36 cellular contexts compared by ENCODE assay signal in the genomic region with DNA sequence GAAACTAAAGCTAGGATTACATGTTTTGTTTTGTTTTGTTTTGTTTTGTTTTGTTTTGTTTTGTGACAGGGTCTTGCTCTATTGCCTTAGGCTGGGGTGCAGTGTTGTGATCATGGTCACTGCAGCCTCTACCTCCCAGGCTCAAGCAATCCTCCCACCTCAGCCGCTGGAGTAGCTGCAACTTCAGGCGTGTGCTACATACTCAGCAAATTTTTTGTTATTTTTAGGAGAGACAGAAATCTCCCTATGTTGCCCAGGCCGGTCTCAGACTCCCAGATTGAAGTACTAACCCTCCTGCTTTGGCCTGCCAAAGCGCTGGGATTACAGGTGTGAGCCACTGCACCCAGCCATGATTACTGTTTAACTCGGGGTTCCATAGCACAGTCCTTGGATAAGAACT.
"Had no signal": no experiment of that assay in that cellular context is flagged by ENCODE, and none has a peak within 500 bp of the region (broad histone marks: within the 10 kb centered on the region; RNA-seq: fewer than 3 reads in every experiment).

No MANE protein-coding gene starts in this region.

- H3K27ac ChIP-seq: Peyer's patch, SJSA1 had no signal

- H3K27me3 Mint-ChIP-seq: activated CD4-positive, alpha-beta T cell treated with anti-CD3 and anti-CD28 coated beads for 36 hours; activated CD4-positive, alpha-beta T cell treated with anti-CD3 and anti-CD28 coated beads, Interleukin-2, amount 10 ng/mL, durations not matched to agents 7 days and 5 days; activated naive CD4-positive, alpha-beta T cell treated with anti-CD3 and anti-CD28 coated beads, Interleukin-2, amount 50 U/mL, for 24 hours; brain had no signal

- H3K9me3 ChIP-seq: Peyer's patch, SJSA1, SK-N-SH had no signal

- H3K4me3 Mint-ChIP-seq: activated CD4-positive, alpha-beta T cell treated with anti-CD3 and anti-CD28 coated beads for 36 hours; activated CD4-positive, alpha-beta T cell treated with anti-CD3 and anti-CD28 coated beads, Interleukin-2, amount 10 ng/mL, durations not matched to agents 7 days and 5 days; activated CD8-positive, alpha-beta T cell treated with anti-CD3 and anti-CD28 coated beads, Interleukin-2, amount 10 ng/mL, durations not matched to agents 7 days and 5 days; activated naive CD4-positive, alpha-beta T cell treated with anti-CD3 and anti-CD28 coated beads, Interleukin-2, amount 50 U/mL, for 24 hours; activated T-cell treated with anti-CD3 and anti-CD28 coated beads, Interleukin-2, amount 50 U/mL, for 72 hours; brain; T-helper 1 cell treated with Interleukin-12 subunit alpha and Interleukin-12 subunit beta and Interleukin-4 antibody, amounts not matched to agents 30 μg/mL and 1 μg/mL, for 36 hours; T-helper 2 cell treated with Interferon-gamma antibody and Interleukin-4, amounts not matched to agents 5 μg/mL and 100 μg/mL, for 36 hours had no signal

- H3K4me2 ChIP-seq: SK-N-SH had no signal

- ATAC-seq: activated CD4-positive, alpha-beta T cell treated with anti-CD3 and anti-CD28 coated beads for 36 hours; activated CD4-positive, CD25-positive, alpha-beta regulatory T cell treated with anti-CD3 and anti-CD28 coated beads, Interleukin-2, amount 50 U/mL, for 24 hours; activated CD8-positive, alpha-beta T cell treated with anti-CD3 and anti-CD28 coated beads, Interleukin-2, amount 10 ng/mL, durations not matched to agents 7 days and 5 days; activated T-cell treated with anti-CD3 and anti-CD28 coated beads, Interleukin-2, amount 50 U/mL, for 72 hours; PC-3 had no signal

- H3K27ac Mint-ChIP-seq: activated CD4-positive, alpha-beta T cell treated with anti-CD3 and anti-CD28 coated beads for 36 hours; activated CD4-positive, alpha-beta T cell treated with anti-CD3 and anti-CD28 coated beads, Interleukin-2, amount 10 ng/mL, durations not matched to agents 7 days and 5 days; activated CD8-positive, alpha-beta T cell treated with anti-CD3 and anti-CD28 coated beads, Interleukin-2, amount 10 ng/mL, durations not matched to agents 7 days and 5 days; activated naive CD4-positive, alpha-beta T cell treated with anti-CD3 and anti-CD28 coated beads, Interleukin-2, amount 50 U/mL, for 24 hours; activated T-cell treated with anti-CD3 and anti-CD28 coated beads, Interleukin-2, amount 50 U/mL, for 72 hours; activated T-helper 2 cell treated with anti-CD3 and anti-CD28 coated beads, Interferon-gamma antibody, Interleukin-2, Interleukin-4, amounts not matched to agents 10 μg/mL and 5 μg/mL and 100 μg/mL, durations not matched to agents 14 hours and 24 hours and 36 hours; T-helper 1 cell treated with Interleukin-12 subunit alpha and Interleukin-12 subunit beta and Interleukin-4 antibody, amounts not matched to agents 30 μg/mL and 1 μg/mL, for 36 hours; T-helper 2 cell treated with Interferon-gamma antibody and Interleukin-4, amounts not matched to agents 5 μg/mL and 100 μg/mL, for 36 hours had no signal

- H3K4me3 ChIP-seq: Peyer's patch, SJSA1 had no signal

- DNase-seq: activated CD4-positive, alpha-beta T cell treated with anti-CD3 and anti-CD28 coated beads for 36 hours; activated CD4-positive, alpha-beta T cell treated with anti-CD3 and anti-CD28 coated beads, Interleukin-2, amount 10 ng/mL, durations not matched to agents 7 days and 5 days; activated CD4-positive, alpha-beta T cell treated with anti-CD3 and anti-CD28 coated beads, Interleukin-2, amount 50 U/mL, for 48 hours; activated CD8-positive, alpha-beta T cell treated with anti-CD3 and anti-CD28 coated beads, Interleukin-2, amount 10 ng/mL, durations not matched to agents 7 days and 5 days; activated gamma-delta T cell; activated naive CD4-positive, alpha-beta T cell treated with Interleukin-2 at 50 U/mL for 16 hours; activated T-cell treated with anti-CD3 and anti-CD28 coated beads for 4 hours; activated T-cell treated with anti-CD3 and anti-CD28 coated beads, Interleukin-2, amount 50 U/mL, for 72 hours; anterior cingulate cortex; central memory CD4-positive, alpha-beta T cell; Kasumi-1; KG1; MM.1S; MV-4-11; NCI-H1092; NCI-H1436 treated with DMSO at 0.1 percent for 48 hours; NCI-H1694 treated with DMSO at 0.1 percent for 48 hours; NCI-H2029 treated with DMSO at 0.1 percent for 48 hours; NCI-H2107; NCI-H2171; NCI-H510A; NCI-H526; NCI-H748 treated with DMSO at 0.1 percent for 48 hours; NK-92 treated with Interleukin-12 subunit alpha and Interleukin-12 subunit beta, amount 100 ng/mL, for 24 hours; PC-3; Peyer's patch; RPMI8226; SHP77 treated with DMSO at 0.1 percent for 48 hours; SK-N-SH had no signal

- H3K9me3 Mint-ChIP-seq: activated CD4-positive, alpha-beta T cell treated with anti-CD3 and anti-CD28 coated beads, Interleukin-2, amount 10 ng/mL, durations not matched to agents 7 days and 5 days; activated naive CD4-positive, alpha-beta T cell treated with anti-CD3 and anti-CD28 coated beads, Interleukin-2, amount 50 U/mL, for 24 hours; activated T-cell treated with anti-CD3 and anti-CD28 coated beads, Interleukin-2, amount 50 U/mL, for 72 hours; activated T-helper 2 cell treated with anti-CD3 and anti-CD28 coated beads, Interferon-gamma antibody, Interleukin-2, Interleukin-4, amounts not matched to agents 10 μg/mL and 5 μg/mL and 100 μg/mL, durations not matched to agents 14 hours and 24 hours and 36 hours; brain; T-helper 1 cell treated with Interleukin-12 subunit alpha and Interleukin-12 subunit beta and Interleukin-4 antibody, amounts not matched to agents 30 μg/mL and 1 μg/mL, for 36 hours; T-helper 2 cell treated with Interferon-gamma antibody and Interleukin-4, amounts not matched to agents 5 μg/mL and 100 μg/mL, for 36 hours had no signal

- H3K9ac ChIP-seq: SK-N-SH had no signal

- H3K4me1 ChIP-seq: Peyer's patch, SJSA1 had no signal

- H3K4me1 Mint-ChIP-seq: brain had no signal

- H3K27me3 ChIP-seq: Peyer's patch, SJSA1 had no signal
